In the genomic region with DNA sequence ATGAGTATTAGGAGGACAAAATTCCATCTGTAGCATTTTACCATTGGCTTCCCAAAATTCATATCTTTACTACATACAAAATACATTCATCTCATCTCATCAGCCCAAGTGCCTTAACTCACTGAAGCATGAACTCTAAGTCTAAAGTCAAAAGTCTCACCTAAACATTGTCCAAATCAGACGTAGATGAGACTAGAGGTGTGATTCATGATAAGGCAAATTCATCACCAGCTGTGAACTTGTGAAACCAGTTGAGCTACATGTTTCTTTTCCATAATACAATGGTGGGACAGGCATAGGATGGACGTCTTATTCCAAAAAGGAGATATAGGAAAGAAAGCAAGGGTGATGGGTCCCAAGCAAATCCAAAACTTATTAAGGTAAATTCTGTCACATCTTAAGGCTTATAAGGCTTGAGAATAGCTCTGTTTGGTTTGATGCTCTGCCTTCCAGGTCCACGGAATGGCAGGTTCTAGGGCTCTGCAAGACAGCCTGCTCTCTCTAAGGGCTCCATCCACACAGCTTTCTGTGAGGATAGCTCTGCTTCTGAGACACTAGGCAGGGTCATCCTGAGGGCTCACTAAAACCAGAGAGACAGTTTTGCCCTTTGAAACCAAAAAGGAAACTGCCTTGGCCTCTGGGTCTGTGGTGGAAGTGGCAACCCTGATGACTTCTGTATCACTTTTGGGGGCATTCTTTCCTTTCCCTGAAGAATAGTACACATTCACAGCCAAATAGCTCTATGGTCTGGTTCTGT, we compare ENCODE assay signal across 1 cellular context.
TF ChIP-seq lines count a peak whose summit lies in the region.

No MANE protein-coding gene starts in this region.

TF ChIP-seq in SK-N-SH, 30 proteins besides CTCF, POLR2A, EP300 and RAD21:
- TF ChIP-seq, protein P1, sequence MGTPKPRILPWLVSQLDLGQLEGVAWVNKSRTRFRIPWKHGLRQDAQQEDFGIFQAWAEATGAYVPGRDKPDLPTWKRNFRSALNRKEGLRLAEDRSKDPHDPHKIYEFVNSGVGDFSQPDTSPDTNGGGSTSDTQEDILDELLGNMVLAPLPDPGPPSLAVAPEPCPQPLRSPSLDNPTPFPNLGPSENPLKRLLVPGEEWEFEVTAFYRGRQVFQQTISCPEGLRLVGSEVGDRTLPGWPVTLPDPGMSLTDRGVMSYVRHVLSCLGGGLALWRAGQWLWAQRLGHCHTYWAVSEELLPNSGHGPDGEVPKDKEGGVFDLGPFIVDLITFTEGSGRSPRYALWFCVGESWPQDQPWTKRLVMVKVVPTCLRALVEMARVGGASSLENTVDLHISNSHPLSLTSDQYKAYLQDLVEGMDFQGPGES (IDR thresholded peaks at IDR 0.05; ENCODE audit: low read depth, low read length): no peak
